ENCODE assay signal across 10 cellular contexts in genomic region chr5:14183187-14183939, GRCh38. TPM values are rescaled to one million over a fixed set of nuclear protein-coding genes. Genes with fewer than 3 reads are reported as not detected.
DNase-seq lines count a peak whose midpoint lies in the region; ATAC-seq and TF ChIP-seq lines count a peak whose summit lies in the region.
"Had no signal": no experiment of that assay in that cellular context is flagged by ENCODE, and none has a peak within 500 bp of the region (broad histone marks: within the 10 kb centered on the region; RNA-seq: fewer than 3 reads in every experiment).

No MANE protein-coding gene starts in this region.

- POLR2A ChIA-PET in CD8-positive, alpha-beta memory T cell (lab: Charles Lee) = no interaction called here

- WGBS in liver = 38% methylated on average over 8 of the region's 8 CpGs

- H3K27me3 ChIP-seq in liver (ENCODE audit: control insufficient read depth in 4 of 4, insufficient read depth in 4 of 4, low read length in 3 of 4) = no peaks in the 10 kb centered on the region
- no peaks in the 10 kb centered on the region for H3K27me3 ChIP-seq in CD8-positive, alpha-beta memory T cell (ENCODE audit: insufficient read depth, low read length, poor library complexity, severe bottlenecking)

- peaks cover 41 to 73% of the 10 kb centered on the region in 2 donors for H3K4me1 Mint-ChIP-seq in stimulated activated naive B cell treated with anti-CD40 and anti-IgM and Interleukin-4, amounts not matched to agents 10 μg/mL and 1 μg/mL and 100 μg/mL, for 72 hours
- H3K4me1 Mint-ChIP-seq in CD8-positive, alpha-beta memory T cell = no peaks in the 10 kb centered on the region
- H3K4me1 Mint-ChIP-seq: activated CD8-positive, alpha-beta memory T cell treated with anti-CD3 and anti-CD28 coated beads, Interleukin-2, amount 10 ng/mL, durations not matched to agents 7 days and 5 days had no signal

- no peaks in the 10 kb centered on the region for H3K36me3 ChIP-seq in liver (ENCODE audit: control insufficient read depth in 4 of 4, insufficient read depth in 3 of 4, low read depth in 1 of 4, low read length in 3 of 4)
- H3K36me3 ChIP-seq in CD8-positive, alpha-beta memory T cell (ENCODE audit: insufficient read depth, low read length) = no peaks in the 10 kb centered on the region

- no peaks in the 10 kb centered on the region for H3K27me3 Mint-ChIP-seq in stimulated activated naive B cell treated with anti-CD40 and anti-IgM and Interleukin-4, amounts not matched to agents 10 μg/mL and 1 μg/mL and 100 μg/mL, for 72 hours
- peaks cover 0 to 14% of the 10 kb centered on the region in 2 donors for H3K27me3 Mint-ChIP-seq in CD8-positive, alpha-beta memory T cell

- peaks cover 5 to 35% (median 22%) of the 10 kb centered on the region in 4 donors for H3K4me1 ChIP-seq in liver (ENCODE audit: control insufficient read depth in 4 of 4, insufficient read depth in 4 of 4, low read length in 3 of 4)
- H3K4me1 ChIP-seq in CD8-positive, alpha-beta memory T cell (ENCODE audit: insufficient read depth, low read length) = no peaks in the 10 kb centered on the region

- H3K27ac Mint-ChIP-seq in stimulated activated naive B cell treated with anti-CD40 and anti-IgM and Interleukin-4, amounts not matched to agents 10 μg/mL and 1 μg/mL and 100 μg/mL, for 72 hours = peak overlapping the region; percentile 56
- H3K27ac Mint-ChIP-seq in CD8-positive, alpha-beta memory T cell = no peak overlapping the region
- H3K27ac Mint-ChIP-seq: activated CD8-positive, alpha-beta memory T cell treated with anti-CD3 and anti-CD28 coated beads, Interleukin-2, amount 10 ng/mL, durations not matched to agents 7 days and 5 days had no signal

- H3K27ac ChIP-seq in coronary artery (peak overlapping the region; percentile 92 to 96), liver (ENCODE audit: low read depth in 1 of 2, low read length in 2 of 2) (no peak overlapping the region)
- H3K27ac ChIP-seq in CD8-positive, alpha-beta memory T cell (ENCODE audit: low read depth, low read length) = no peak overlapping the region

- peak in 1 of 2 donors; percentile 5 for TF ChIP-seq RAD21 in liver (IDR thresholded peaks at IDR 0.05)

- H3K9ac ChIP-seq in liver (ENCODE audit: low read depth in 1 of 2, low read length in 2 of 2) = no peak overlapping the region

- CTCF ChIA-PET in CD8-positive, alpha-beta memory T cell (lab: Charles Lee) = no interaction called here

- H3K4me3 ChIP-seq in coronary artery (peak overlapping the region; percentile 55), liver (ENCODE audit: low read depth in 1 of 3, low read length in 3 of 3) (no peak overlapping the region)
- no peak overlapping the region for H3K4me3 ChIP-seq in CD8-positive, alpha-beta memory T cell (ENCODE audit: low read length)

- no peaks in the 10 kb centered on the region for H3K9me3 Mint-ChIP-seq in stimulated activated naive B cell treated with anti-CD40 and anti-IgM and Interleukin-4, amounts not matched to agents 10 μg/mL and 1 μg/mL and 100 μg/mL, for 72 hours
- no peaks in the 10 kb centered on the region for H3K9me3 Mint-ChIP-seq in CD8-positive, alpha-beta memory T cell

- H3K4me3 Mint-ChIP-seq in stimulated activated naive B cell treated with anti-CD40 and anti-IgM and Interleukin-4, amounts not matched to agents 10 μg/mL and 1 μg/mL and 100 μg/mL, for 72 hours = no peak overlapping the region
- H3K4me3 Mint-ChIP-seq in CD8-positive, alpha-beta memory T cell = no peak overlapping the region
- H3K4me3 Mint-ChIP-seq: activated CD8-positive, alpha-beta memory T cell treated with anti-CD3 and anti-CD28 coated beads, Interleukin-2, amount 10 ng/mL, durations not matched to agents 7 days and 5 days had no signal

- no peak for TF ChIP-seq CTCF in coronary artery (IDR thresholded peaks at IDR 0.05)
- no peak for TF ChIP-seq CTCF in liver (IDR thresholded peaks at IDR 0.05; ENCODE audit: low read depth, low read length, missing input control)

- DNase-seq in HCEC 1CT (peak; percentile 56), coronary artery (ENCODE audit: low spot score) (no peak), dedifferentiated amniotic fluid mesenchymal stem cell (ENCODE audit: extremely low spot score) (no peak)
- DNase-seq in stimulated activated naive B cell treated with anti-CD40 and anti-IgM and Interleukin-4, amounts not matched to agents 10 μg/mL and 1 μg/mL and 100 μg/mL, for 72 hours = no peak
- DNase-seq in stimulated activated CD4-positive, alpha-beta T cell treated with anti-CD3 and anti-CD28 coated beads, Interleukin-15, amount 100 ng/mL, for 24 hours = no peak
- no peak for DNase-seq in CD8-positive, alpha-beta memory T cell
- DNase-seq: activated CD8-positive, alpha-beta memory T cell treated with anti-CD3 and anti-CD28 coated beads, Interleukin-2, amount 10 ng/mL, durations not matched to agents 7 days and 5 days; NCI-H1930 had no signal

- no peak for ATAC-seq in stimulated activated naive B cell treated with anti-CD40 and anti-IgM and Interleukin-4, amounts not matched to agents 10 μg/mL and 1 μg/mL and 100 μg/mL, for 72 hours (replicated peaks)
- no peak for ATAC-seq in GM19463 (IDR thresholded peaks at IDR 0.05; ENCODE audit: unreplicated experiment)
- ATAC-seq: activated CD8-positive, alpha-beta memory T cell treated with anti-CD3 and anti-CD28 coated beads, Interleukin-2, amount 10 ng/mL, durations not matched to agents 7 days and 5 days had no signal

- H3K9me3 ChIP-seq in liver (ENCODE audit: control insufficient read depth in 4 of 4, low read length in 3 of 4) = no peaks in the 10 kb centered on the region
- H3K9me3 ChIP-seq in CD8-positive, alpha-beta memory T cell (ENCODE audit: low read length) = no peaks in the 10 kb centered on the region

- H3K36me3 Mint-ChIP-seq in stimulated activated naive B cell treated with anti-CD40 and anti-IgM and Interleukin-4, amounts not matched to agents 10 μg/mL and 1 μg/mL and 100 μg/mL, for 72 hours = peaks cover 0 to 7% of the 10 kb centered on the region in 2 donors
- H3K36me3 Mint-ChIP-seq in CD8-positive, alpha-beta memory T cell = no peaks in the 10 kb centered on the region
- H3K36me3 Mint-ChIP-seq: activated CD8-positive, alpha-beta memory T cell treated with anti-CD3 and anti-CD28 coated beads, Interleukin-2, amount 10 ng/mL, durations not matched to agents 7 days and 5 days had no signal

TF ChIP-seq in liver, 16 proteins besides CTCF, POLR2A, EP300 and RAD21:
- peak in 1 of 2 donors; percentile 15 for TF ChIP-seq RXRA (IDR thresholded peaks at IDR 0.05)
- no peak for TF ChIP-seq HNF4A (conservative IDR thresholded peaks at IDR 0.05)
- TF ChIP-seq ZBTB33 (IDR thresholded peaks at IDR 0.05) = no peak
- no peak for TF ChIP-seq NR2F2 (IDR thresholded peaks at IDR 0.05)
- no peak for TF ChIP-seq EGR1 (IDR thresholded peaks at IDR 0.05; ENCODE audit: low read depth in 2 of 2)
- no peak for TF ChIP-seq SP1 (IDR thresholded peaks at IDR 0.05)
- peak; percentile 42 for TF ChIP-seq MAX (IDR thresholded peaks at IDR 0.05)

RNA-seq across cellular contexts. Expression of gene TRIO, which starts 40.2 kb away (rescaled TPM):
- total RNA-seq in liver = 10 to 100 TPM; 21.9 to 86.2 TPM
- 10 to 100 TPM in 1 of 2 donors, 1 to 10 TPM in 1; 8.5 to 10.1 TPM for polyA plus RNA-seq in liver
- 1 to 10 TPM; 4.2 to 4.4 TPM for total RNA-seq in CD8-positive, alpha-beta memory T cell
- polyA plus RNA-seq in CD8-positive, alpha-beta memory T cell = 0.89 TPM

Comparison
In these comparisons a context has a peak if more than half of its experiments do, and no peak if none do; other contexts are left out.
1. H3K27ac ChIP-seq: peak in coronary artery (2 of 2); none in liver (0 of 2) and CD8-positive, alpha-beta memory T cell (single experiment).
2. RNA of gene TRIO, which starts 40.2 kb away (total RNA-seq): 21.9 to 86.2 TPM in liver; 4.2 to 4.4 TPM in CD8-positive, alpha-beta memory T cell; every median in the first group is over 4 times any median in the second.